In the genomic region with DNA sequence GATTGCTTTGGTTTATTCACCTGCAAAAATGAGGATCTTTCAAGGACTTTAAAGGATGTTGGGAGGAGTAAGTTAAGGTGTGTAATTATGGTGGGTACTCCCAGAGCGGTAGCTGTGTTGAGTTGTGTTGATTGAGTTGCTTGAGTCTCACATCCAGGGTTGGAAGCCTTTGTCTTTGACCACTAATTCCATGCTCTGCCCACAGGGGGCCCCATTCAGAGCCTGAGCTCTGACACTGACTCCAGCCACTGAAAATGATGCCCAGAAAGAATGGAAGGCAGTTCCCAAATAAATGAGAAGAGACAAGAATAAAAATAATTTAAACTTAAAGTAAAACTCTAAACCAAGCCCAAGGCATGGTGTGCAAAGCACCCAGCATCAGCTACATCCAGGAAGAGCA, we compare ENCODE assay signal across 11 cellular contexts.
DNase-seq lines count a peak whose midpoint lies in the region; TF ChIP-seq lines count a peak whose summit lies in the region.
"Had no signal": no experiment of that assay in that cellular context is flagged by ENCODE, and none has a peak within 500 bp of the region (broad histone marks: within the 10 kb centered on the region; RNA-seq: fewer than 3 reads in every experiment).

No MANE protein-coding gene starts in this region.

- H3K9me2 ChIP-seq in MM.1S (replicated peaks; ENCODE audit: insufficient read depth, low read length): no peaks in the 10 kb centered on the region

- H3K27ac Mint-ChIP-seq in endodermal cell (no peak overlapping the region), progenitor cell of endocrine pancreas (no peak overlapping the region)
- H3K27ac Mint-ChIP-seq: activated CD4-positive, alpha-beta memory T cell treated with anti-CD3 and anti-CD28 coated beads, Interleukin-2, amount 10 ng/mL, durations not matched to agents 7 days and 5 days had no signal

- H3F3A ChIP-seq in MM.1S (ENCODE audit: insufficient read depth, low read length): no peaks in the 10 kb centered on the region

- DNase-seq in NCI-H510A treated with DMSO at 0.1 percent for 48 hours (lab: John Stamatoyannopoulos, UW) (peak; percentile 6), NCI-H510A (lab: John Stamatoyannopoulos, UW) (no peak), MM.1S (no peak), endodermal cell (peak; percentile 95), progenitor cell of endocrine pancreas (ENCODE audit: low spot score, unreplicated experiment) (no peak), glomerular visceral epithelial cell (ENCODE audit: extremely low spot score) (no peak), NCI-H226 (no peak)
- DNase-seq in activated naive CD4-positive, alpha-beta T cell treated with Interleukin-2 at 50 U/mL for 16 hours: no peak
- DNase-seq: activated CD4-positive, alpha-beta memory T cell treated with anti-CD3 and anti-CD28 coated beads, Interleukin-2, amount 10 ng/mL, durations not matched to agents 7 days and 5 days; stimulated activated CD4-positive, alpha-beta T cell treated with anti-CD3 and anti-CD28 coated beads, Interleukin-2, amount 100 ng/mL, for 24 hours had no signal

- H3K79me2 ChIP-seq in MM.1S (ENCODE audit: low read length): no peaks in the 10 kb centered on the region

- H3K4me3 ChIP-seq in MM.1S (ENCODE audit: low read length): no peak overlapping the region
- H3K4me3 ChIP-seq in endodermal cell (ENCODE audit: low read length): no peak overlapping the region
- H3K4me3 ChIP-seq: coronary artery had no signal

- no peak overlapping the region for H2AFZ ChIP-seq in MM.1S (ENCODE audit: low read length)

- H3K36me3 ChIP-seq in MM.1S (replicated peaks; ENCODE audit: insufficient read depth, low read length) (no peaks in the 10 kb centered on the region), endodermal cell (ENCODE audit: control insufficient read depth, insufficient read depth, low read length) (no peaks in the 10 kb centered on the region)

- H3K4me1 ChIP-seq in MM.1S (ENCODE audit: low read length): no peaks in the 10 kb centered on the region
- no peaks in the 10 kb centered on the region for H3K4me1 ChIP-seq in endodermal cell (ENCODE audit: control insufficient read depth, insufficient read depth, low read length)

- H3K4me3 Mint-ChIP-seq in endodermal cell (no peak overlapping the region), progenitor cell of endocrine pancreas (ENCODE audit: low read depth) (no peak overlapping the region)
- H3K4me3 Mint-ChIP-seq: activated CD4-positive, alpha-beta memory T cell treated with anti-CD3 and anti-CD28 coated beads, Interleukin-2, amount 10 ng/mL, durations not matched to agents 7 days and 5 days had no signal

- H3K9me3 ChIP-seq in MM.1S (replicated peaks; ENCODE audit: insufficient read depth, low read length) (no peaks in the 10 kb centered on the region), endodermal cell (ENCODE audit: control insufficient read depth, low read length) (no peaks in the 10 kb centered on the region)

- H4K20me1 ChIP-seq in MM.1S (ENCODE audit: insufficient read depth, low read length): no peaks in the 10 kb centered on the region

- H3K4me2 ChIP-seq in MM.1S (ENCODE audit: low read depth, low read length): no peak overlapping the region

- TF ChIP-seq CTCF in MM.1S (IDR thresholded peaks at IDR 0.05; ENCODE audit: low read length) (peak; percentile 31), endodermal cell (conservative IDR thresholded peaks at IDR 0.05) (peak; percentile 85), progenitor cell of endocrine pancreas (IDR thresholded peaks at IDR 0.05; ENCODE audit: unreplicated experiment) (peak; percentile 51)

- H3K36me3 Mint-ChIP-seq in endodermal cell (ENCODE audit: low read depth) (no peaks in the 10 kb centered on the region), progenitor cell of endocrine pancreas (ENCODE audit: insufficient read depth) (no peaks in the 10 kb centered on the region)

- peaks cover 1% of the 10 kb centered on the region for H3K27me3 Mint-ChIP-seq in endodermal cell (ENCODE audit: insufficient read depth)
- no peaks in the 10 kb centered on the region for H3K27me3 Mint-ChIP-seq in progenitor cell of endocrine pancreas
- H3K27me3 Mint-ChIP-seq: activated CD4-positive, alpha-beta memory T cell treated with anti-CD3 and anti-CD28 coated beads, Interleukin-2, amount 10 ng/mL, durations not matched to agents 7 days and 5 days had no signal

- 69% methylated on average over 1 of the region's 1 CpG; no CpG with 5 or more reads in 1 of the 2 experiments for WGBS in endodermal cell (ENCODE audit: insufficient coverage in 1 of 2, insufficient read length in 1 of 2), 2 experiments

- H3K27me3 ChIP-seq in MM.1S (replicated peaks; ENCODE audit: insufficient read depth, low read length) (no peaks in the 10 kb centered on the region), endodermal cell (ENCODE audit: control insufficient read depth, insufficient read depth, low read length, poor library complexity, severe bottlenecking) (no peaks in the 10 kb centered on the region)

- H3K9me3 Mint-ChIP-seq in endodermal cell: no peaks in the 10 kb centered on the region
- H3K9me3 Mint-ChIP-seq in progenitor cell of endocrine pancreas (ENCODE audit: low read depth): peaks cover 3% of the 10 kb centered on the region

- H3K27ac ChIP-seq in MM.1S (ENCODE audit: low read length): no peak overlapping the region
- no peak overlapping the region for H3K27ac ChIP-seq in endodermal cell (ENCODE audit: low read depth, low read length)
- H3K27ac ChIP-seq: coronary artery had no signal

- H3K9ac ChIP-seq in MM.1S (ENCODE audit: low read length): no peak overlapping the region
- no peak overlapping the region for H3K9ac ChIP-seq in endodermal cell (ENCODE audit: extremely low read depth, low read length, poor library complexity, severe bottlenecking)

- H3K4me1 Mint-ChIP-seq in endodermal cell: peaks cover 14% of the 10 kb centered on the region
- peaks cover 20% of the 10 kb centered on the region for H3K4me1 Mint-ChIP-seq in progenitor cell of endocrine pancreas (ENCODE audit: low read depth)
- H3K4me1 Mint-ChIP-seq: activated CD4-positive, alpha-beta memory T cell treated with anti-CD3 and anti-CD28 coated beads, Interleukin-2, amount 10 ng/mL, durations not matched to agents 7 days and 5 days had no signal

Comparison
In these comparisons a context has a peak if more than half of its experiments do, and no peak if none do; other contexts are left out.
1. DNase-seq: peak in NCI-H510A treated with DMSO at 0.1 percent for 48 hours (single experiment) and endodermal cell (single experiment); none in NCI-H510A (single experiment), MM.1S (single experiment), progenitor cell of endocrine pancreas (single experiment), activated naive CD4-positive, alpha-beta T cell treated with Interleukin-2 at 50 U/mL for 16 hours (single experiment), glomerular visceral epithelial cell (single experiment) and NCI-H226 (single experiment).
2. CTCF ChIP-seq: peak in every context shown above with its lines; median percentile 85 in endodermal cell; 51 in progenitor cell of endocrine pancreas; 31 in MM.1S.